1 cellular context compared by ENCODE assay signal in genomic region chr18:47203626-47204464, GRCh38.
TF ChIP-seq lines count a peak whose summit lies in the region.

No MANE protein-coding gene starts in this region.

TF ChIP-seq in GM12878, 131 proteins besides CTCF, POLR2A, EP300 and RAD21:
- TF ChIP-seq TAF1 (IDR thresholded peaks at IDR 0.05; ENCODE audit: borderline replicate concordance, low read depth, low read length) (no peak), ATF3 (IDR thresholded peaks at IDR 0.05; ENCODE audit: borderline replicate concordance, extremely low read depth, low read depth, low read length) (no peak), ZNF687 (IDR thresholded peaks at IDR 0.05) (no peak), PML (IDR thresholded peaks at IDR 0.05; ENCODE audit: low read length) (no peak), TCF7 (IDR thresholded peaks at IDR 0.05; ENCODE audit: borderline replicate concordance) (no peak), PKNOX1 (IDR thresholded peaks at IDR 0.05) (no peak), YBX1 (IDR thresholded peaks at IDR 0.05) (no peak)
